In the genomic region with DNA sequence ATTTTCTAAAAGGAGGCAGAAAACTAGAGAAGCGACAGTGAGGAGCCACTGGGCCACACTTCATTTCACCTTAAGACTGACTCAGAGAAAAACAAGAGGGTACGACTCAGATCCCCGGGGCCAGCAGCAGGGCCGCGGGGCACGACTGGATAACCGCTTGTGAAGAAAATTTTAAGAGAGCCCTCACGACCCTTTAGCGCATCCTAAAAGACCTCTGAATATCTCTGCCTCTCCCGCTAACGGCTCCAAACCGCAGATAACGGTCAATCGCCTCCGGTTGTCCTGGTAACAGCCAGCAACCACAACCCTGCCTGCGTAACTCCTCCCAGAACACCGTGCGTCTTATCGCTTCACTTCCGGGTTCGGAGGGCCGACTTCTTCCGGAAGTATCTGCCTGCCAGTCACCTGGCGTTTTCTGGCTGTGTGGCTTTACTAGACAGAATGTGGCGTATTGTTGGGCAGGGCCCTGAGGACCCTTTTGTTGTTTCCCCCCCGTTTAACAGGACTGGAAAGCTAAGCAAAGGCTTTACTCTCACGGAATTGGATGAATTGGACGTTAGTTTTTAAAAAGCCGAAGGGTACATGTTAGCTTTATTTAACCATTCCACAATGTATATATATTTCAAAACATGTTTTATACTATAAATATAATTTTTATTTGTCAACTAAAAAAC, we compare ENCODE assay signal across 1 cellular context.
TF ChIP-seq lines count a peak whose summit lies in the region.

No MANE protein-coding gene starts in this region.

TF ChIP-seq in A549, 52 proteins besides CTCF, POLR2A, EP300 and RAD21 (continued from another document):
- TF ChIP-seq, protein P1, sequence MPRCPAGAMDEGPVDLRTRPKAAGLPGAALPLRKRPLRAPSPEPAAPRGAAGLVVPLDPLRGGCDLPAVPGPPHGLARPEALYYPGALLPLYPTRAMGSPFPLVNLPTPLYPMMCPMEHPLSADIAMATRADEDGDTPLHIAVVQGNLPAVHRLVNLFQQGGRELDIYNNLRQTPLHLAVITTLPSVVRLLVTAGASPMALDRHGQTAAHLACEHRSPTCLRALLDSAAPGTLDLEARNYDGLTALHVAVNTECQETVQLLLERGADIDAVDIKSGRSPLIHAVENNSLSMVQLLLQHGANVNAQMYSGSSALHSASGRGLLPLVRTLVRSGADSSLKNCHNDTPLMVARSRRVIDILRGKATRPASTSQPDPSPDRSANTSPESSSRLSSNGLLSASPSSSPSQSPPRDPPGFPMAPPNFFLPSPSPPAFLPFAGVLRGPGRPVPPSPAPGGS (IDR thresholded peaks at IDR 0.05) = peak; percentile 88; the same call in 2 of the 3 replicates
- TF ChIP-seq ZFP36 (IDR thresholded peaks at IDR 0.05; ENCODE audit: borderline replicate concordance, partially characterized antibody) = no peak
- TF ChIP-seq EHMT2 (IDR thresholded peaks at IDR 0.05; ENCODE audit: low read depth) = no peak
- peak; percentile 66 to 77; a peak in 4 of 5 replicates for TF ChIP-seq JUN (IDR thresholded peaks at IDR 0.05)
- TF ChIP-seq ZSCAN20 (CRISPR knock-in tag; IDR thresholded peaks at IDR 0.05) = no peak
- TF ChIP-seq POLR2AphosphoS2 (conservative IDR thresholded peaks at IDR 0.05; ENCODE audit: low read length) = no peak
